In the genomic region with DNA sequence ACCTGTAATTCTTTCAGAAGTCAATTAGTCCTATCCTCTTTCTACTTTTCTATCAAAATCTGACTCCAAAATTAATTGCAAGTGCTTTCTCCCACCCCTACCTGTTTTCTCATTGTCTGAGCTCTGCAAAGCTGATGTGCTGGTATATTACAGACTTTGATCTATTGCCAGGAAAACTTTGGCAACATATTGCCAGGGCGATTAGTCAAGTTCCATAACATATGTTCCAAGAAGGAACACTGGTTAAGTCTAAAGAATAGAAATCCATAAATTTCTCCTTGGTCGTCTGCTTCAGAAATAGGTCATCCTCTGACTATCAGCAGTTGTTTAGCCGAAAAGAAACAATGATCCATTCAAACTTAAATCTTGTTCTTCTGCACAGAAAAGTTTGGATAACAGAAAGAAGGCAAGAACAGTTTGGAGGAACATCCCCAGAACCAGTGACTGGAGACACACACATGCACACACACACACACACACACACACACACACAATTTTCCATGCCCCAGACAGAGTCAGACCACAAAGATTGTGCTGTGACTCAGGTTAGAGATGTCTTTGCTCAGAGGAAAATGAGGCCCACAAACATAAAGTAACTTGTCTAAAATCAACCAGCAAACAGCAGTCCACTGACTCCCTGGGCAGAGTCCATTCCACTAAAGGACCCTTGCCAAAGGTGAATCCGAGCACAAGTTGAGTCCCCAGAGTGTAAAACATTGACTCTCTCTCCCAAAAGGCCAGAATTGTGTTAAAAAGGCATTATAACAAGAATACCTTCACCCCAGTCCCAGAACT, we compare ENCODE assay signal across 1 cellular context.
TF ChIP-seq lines count a peak whose summit lies in the region.

No MANE protein-coding gene starts in this region.

TF ChIP-seq in HepG2, 621 proteins besides CTCF, POLR2A, EP300 and RAD21 (continued from another document and continues in another):
- TF ChIP-seq CREM (IDR thresholded peaks at IDR 0.05), result peak; percentile 38; the same call in 1 of the 2 replicates
- TF ChIP-seq CREM (CRISPR knock-in tag; IDR thresholded peaks at IDR 0.05), result no peak
- no peak for TF ChIP-seq NFKB2 (CRISPR knock-in tag; IDR thresholded peaks at IDR 0.05; ENCODE audit: borderline replicate concordance)
- TF ChIP-seq, protein P1, sequence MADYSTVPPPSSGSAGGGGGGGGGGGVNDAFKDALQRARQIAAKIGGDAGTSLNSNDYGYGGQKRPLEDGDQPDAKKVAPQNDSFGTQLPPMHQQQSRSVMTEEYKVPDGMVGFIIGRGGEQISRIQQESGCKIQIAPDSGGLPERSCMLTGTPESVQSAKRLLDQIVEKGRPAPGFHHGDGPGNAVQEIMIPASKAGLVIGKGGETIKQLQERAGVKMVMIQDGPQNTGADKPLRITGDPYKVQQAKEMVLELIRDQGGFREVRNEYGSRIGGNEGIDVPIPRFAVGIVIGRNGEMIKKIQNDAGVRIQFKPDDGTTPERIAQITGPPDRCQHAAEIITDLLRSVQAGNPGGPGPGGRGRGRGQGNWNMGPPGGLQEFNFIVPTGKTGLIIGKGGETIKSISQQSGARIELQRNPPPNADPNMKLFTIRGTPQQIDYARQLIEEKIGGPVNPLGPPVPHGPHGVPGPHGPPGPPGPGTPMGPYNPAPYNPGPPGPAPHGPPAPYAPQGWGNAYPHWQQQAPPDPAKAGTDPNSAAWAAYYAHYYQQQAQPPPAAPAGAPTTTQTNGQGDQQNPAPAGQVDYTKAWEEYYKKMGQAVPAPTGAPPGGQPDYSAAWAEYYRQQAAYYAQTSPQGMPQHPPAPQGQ (CRISPR knock-in tag; IDR thresholded peaks at IDR 0.05; ENCODE audit: borderline replicate concordance), result no peak
- TF ChIP-seq JUND (CRISPR knock-in tag; IDR thresholded peaks at IDR 0.05), result no peak
- no peak for TF ChIP-seq MYC (CRISPR knock-in tag; IDR thresholded peaks at IDR 0.05; ENCODE audit: borderline replicate concordance)
- TF ChIP-seq ZNF761 (CRISPR knock-in tag; conservative IDR thresholded peaks at IDR 0.05), result no peak
- TF ChIP-seq, protein P2, sequence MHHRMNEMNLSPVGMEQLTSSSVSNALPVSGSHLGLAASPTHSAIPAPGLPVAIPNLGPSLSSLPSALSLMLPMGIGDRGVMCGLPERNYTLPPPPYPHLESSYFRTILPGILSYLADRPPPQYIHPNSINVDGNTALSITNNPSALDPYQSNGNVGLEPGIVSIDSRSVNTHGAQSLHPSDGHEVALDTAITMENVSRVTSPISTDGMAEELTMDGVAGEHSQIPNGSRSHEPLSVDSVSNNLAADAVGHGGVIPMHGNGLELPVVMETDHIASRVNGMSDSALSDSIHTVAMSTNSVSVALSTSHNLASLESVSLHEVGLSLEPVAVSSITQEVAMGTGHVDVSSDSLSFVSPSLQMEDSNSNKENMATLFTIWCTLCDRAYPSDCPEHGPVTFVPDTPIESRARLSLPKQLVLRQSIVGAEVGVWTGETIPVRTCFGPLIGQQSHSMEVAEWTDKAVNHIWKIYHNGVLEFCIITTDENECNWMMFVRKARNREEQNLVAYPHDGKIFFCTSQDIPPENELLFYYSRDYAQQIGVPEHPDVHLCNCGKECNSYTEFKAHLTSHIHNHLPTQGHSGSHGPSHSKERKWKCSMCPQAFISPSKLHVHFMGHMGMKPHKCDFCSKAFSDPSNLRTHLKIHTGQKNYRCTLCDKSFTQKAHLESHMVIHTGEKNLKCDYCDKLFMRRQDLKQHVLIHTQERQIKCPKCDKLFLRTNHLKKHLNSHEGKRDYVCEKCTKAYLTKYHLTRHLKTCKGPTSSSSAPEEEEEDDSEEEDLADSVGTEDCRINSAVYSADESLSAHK (CRISPR knock-in tag; IDR thresholded peaks at IDR 0.05; ENCODE audit: borderline replicate concordance), result no peak
- TF ChIP-seq, protein P3, sequence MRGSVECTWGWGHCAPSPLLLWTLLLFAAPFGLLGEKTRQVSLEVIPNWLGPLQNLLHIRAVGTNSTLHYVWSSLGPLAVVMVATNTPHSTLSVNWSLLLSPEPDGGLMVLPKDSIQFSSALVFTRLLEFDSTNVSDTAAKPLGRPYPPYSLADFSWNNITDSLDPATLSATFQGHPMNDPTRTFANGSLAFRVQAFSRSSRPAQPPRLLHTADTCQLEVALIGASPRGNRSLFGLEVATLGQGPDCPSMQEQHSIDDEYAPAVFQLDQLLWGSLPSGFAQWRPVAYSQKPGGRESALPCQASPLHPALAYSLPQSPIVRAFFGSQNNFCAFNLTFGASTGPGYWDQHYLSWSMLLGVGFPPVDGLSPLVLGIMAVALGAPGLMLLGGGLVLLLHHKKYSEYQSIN (CRISPR knock-in tag; IDR thresholded peaks at IDR 0.05; ENCODE audit: borderline replicate concordance), result no peak
- TF ChIP-seq ZMYM4 (CRISPR knock-in tag; IDR thresholded peaks at IDR 0.05), result 0 out of 2 replicates have a peak, but pooled peaks have one; percentile 52
- TF ChIP-seq, protein P4, sequence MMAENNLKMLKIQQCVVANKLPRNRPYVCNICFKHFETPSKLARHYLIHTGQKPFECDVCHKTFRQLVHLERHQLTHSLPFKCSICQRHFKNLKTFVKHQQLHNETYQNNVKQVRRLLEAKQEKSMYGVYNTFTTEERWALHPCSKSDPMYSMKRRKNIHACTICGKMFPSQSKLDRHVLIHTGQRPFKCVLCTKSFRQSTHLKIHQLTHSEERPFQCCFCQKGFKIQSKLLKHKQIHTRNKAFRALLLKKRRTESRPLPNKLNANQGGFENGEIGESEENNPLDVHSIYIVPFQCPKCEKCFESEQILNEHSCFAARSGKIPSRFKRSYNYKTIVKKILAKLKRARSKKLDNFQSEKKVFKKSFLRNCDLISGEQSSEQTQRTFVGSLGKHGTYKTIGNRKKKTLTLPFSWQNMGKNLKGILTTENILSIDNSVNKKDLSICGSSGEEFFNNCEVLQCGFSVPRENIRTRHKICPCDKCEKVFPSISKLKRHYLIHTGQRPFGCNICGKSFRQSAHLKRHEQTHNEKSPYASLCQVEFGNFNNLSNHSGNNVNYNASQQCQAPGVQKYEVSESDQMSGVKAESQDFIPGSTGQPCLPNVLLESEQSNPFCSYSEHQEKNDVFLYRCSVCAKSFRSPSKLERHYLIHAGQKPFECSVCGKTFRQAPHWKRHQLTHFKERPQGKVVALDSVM (CRISPR knock-in tag; IDR thresholded peaks at IDR 0.05), result 0 out of 2 replicates have a peak, but pooled peaks have one; percentile 2
- 0 out of 2 replicates have a peak, but pooled peaks have one; percentile 38 for TF ChIP-seq SOX13 (IDR thresholded peaks at IDR 0.05)
- TF ChIP-seq SOX13 (CRISPR knock-in tag; conservative IDR thresholded peaks at IDR 0.05 in 1 of 2, IDR thresholded peaks at IDR 0.05 in 1 of 2), result no peak
- TF ChIP-seq HNRNPUL1 (IDR thresholded peaks at IDR 0.05; ENCODE audit: low read depth, low read length), result no peak
- TF ChIP-seq ZNF772 (CRISPR knock-in tag; IDR thresholded peaks at IDR 0.05), result no peak
- peak; percentile 48 for TF ChIP-seq SALL1 (CRISPR knock-in tag; IDR thresholded peaks at IDR 0.05)
- no peak for TF ChIP-seq NFE2L1 (CRISPR knock-in tag; IDR thresholded peaks at IDR 0.05; ENCODE audit: borderline replicate concordance)
- TF ChIP-seq, protein P5, sequence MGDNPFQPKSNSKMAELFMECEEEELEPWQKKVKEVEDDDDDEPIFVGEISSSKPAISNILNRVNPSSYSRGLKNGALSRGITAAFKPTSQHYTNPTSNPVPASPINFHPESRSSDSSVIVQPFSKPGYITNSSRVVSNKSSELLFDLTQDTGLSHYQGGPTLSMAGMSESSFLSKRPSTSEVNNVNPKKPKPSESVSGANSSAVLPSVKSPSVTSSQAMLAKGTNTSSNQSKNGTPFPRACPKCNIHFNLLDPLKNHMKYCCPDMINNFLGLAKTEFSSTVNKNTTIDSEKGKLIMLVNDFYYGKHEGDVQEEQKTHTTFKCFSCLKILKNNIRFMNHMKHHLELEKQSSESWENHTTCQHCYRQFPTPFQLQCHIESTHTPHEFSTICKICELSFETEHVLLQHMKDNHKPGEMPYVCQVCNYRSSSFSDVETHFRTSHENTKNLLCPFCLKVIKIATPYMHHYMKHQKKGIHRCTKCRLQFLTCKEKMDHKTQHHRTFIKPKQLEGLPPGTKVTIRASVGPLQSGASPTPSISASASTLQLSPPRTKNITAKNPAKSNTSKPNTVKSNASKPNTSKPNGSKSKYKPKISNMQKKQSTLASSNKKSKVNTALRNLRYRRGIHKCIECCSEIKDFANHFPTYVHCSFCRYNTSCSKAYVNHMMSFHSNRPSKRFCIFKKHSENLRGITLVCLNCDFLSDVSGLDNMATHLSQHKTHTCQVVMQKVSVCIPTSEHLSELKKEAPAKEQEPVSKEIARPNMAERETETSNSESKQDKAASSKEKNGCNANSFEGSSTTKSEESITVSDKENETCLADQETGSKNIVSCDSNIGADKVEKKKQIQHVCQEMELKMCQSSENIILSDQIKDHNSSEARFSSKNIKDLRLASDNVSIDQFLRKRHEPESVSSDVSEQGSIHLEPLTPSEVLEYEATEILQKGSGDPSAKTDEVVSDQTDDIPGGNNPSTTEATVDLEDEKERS (CRISPR knock-in tag; IDR thresholded peaks at IDR 0.05), result no peak
- TF ChIP-seq HNF4A (CRISPR knock-in tag; IDR thresholded peaks at IDR 0.05), result peak; percentile 78
- 0 out of 2 replicates have a peak, but pooled peaks have one; percentile 36 for TF ChIP-seq CCDC6 (CRISPR knock-in tag; IDR thresholded peaks at IDR 0.05)
- TF ChIP-seq AKAP8 (CRISPR knock-in tag; IDR thresholded peaks at IDR 0.05), result no peak
- no peak for TF ChIP-seq AGO1 (IDR thresholded peaks at IDR 0.05; ENCODE audit: low read depth, low read length, poor library complexity, severe bottlenecking)
- TF ChIP-seq, protein P6, sequence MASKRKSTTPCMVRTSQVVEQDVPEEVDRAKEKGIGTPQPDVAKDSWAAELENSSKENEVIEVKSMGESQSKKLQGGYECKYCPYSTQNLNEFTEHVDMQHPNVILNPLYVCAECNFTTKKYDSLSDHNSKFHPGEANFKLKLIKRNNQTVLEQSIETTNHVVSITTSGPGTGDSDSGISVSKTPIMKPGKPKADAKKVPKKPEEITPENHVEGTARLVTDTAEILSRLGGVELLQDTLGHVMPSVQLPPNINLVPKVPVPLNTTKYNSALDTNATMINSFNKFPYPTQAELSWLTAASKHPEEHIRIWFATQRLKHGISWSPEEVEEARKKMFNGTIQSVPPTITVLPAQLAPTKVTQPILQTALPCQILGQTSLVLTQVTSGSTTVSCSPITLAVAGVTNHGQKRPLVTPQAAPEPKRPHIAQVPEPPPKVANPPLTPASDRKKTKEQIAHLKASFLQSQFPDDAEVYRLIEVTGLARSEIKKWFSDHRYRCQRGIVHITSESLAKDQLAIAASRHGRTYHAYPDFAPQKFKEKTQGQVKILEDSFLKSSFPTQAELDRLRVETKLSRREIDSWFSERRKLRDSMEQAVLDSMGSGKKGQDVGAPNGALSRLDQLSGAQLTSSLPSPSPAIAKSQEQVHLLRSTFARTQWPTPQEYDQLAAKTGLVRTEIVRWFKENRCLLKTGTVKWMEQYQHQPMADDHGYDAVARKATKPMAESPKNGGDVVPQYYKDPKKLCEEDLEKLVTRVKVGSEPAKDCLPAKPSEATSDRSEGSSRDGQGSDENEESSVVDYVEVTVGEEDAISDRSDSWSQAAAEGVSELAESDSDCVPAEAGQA (IDR thresholded peaks at IDR 0.05; ENCODE audit: low read depth), result 0 out of 2 replicates have a peak, but pooled peaks have one; percentile 27
- TF ChIP-seq, protein P6 (CRISPR knock-in tag; IDR thresholded peaks at IDR 0.05; ENCODE audit: borderline replicate concordance), result no peak
- TF ChIP-seq PHF8 (CRISPR knock-in tag; IDR thresholded peaks at IDR 0.05), result no peak
- no peak for TF ChIP-seq ZNF780A (CRISPR knock-in tag; IDR thresholded peaks at IDR 0.05)
- TF ChIP-seq KLF9 (CRISPR knock-in tag; IDR thresholded peaks at IDR 0.05; ENCODE audit: low read depth), result no peak
- TF ChIP-seq, protein P7, sequence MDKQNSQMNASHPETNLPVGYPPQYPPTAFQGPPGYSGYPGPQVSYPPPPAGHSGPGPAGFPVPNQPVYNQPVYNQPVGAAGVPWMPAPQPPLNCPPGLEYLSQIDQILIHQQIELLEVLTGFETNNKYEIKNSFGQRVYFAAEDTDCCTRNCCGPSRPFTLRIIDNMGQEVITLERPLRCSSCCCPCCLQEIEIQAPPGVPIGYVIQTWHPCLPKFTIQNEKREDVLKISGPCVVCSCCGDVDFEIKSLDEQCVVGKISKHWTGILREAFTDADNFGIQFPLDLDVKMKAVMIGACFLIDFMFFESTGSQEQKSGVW (CRISPR knock-in tag; IDR thresholded peaks at IDR 0.05; ENCODE audit: borderline replicate concordance), result no peak
- TF ChIP-seq ZNF282 (IDR thresholded peaks at IDR 0.05; ENCODE audit: partially characterized antibody), result no peak
- no peak for TF ChIP-seq POLR2AphosphoS5 (IDR thresholded peaks at IDR 0.05; ENCODE audit: low read depth, low read length)
- TF ChIP-seq RBM39 (IDR thresholded peaks at IDR 0.05; ENCODE audit: low read depth, low read length, poor library complexity, severe bottlenecking), result no peak
- TF ChIP-seq, protein P8, sequence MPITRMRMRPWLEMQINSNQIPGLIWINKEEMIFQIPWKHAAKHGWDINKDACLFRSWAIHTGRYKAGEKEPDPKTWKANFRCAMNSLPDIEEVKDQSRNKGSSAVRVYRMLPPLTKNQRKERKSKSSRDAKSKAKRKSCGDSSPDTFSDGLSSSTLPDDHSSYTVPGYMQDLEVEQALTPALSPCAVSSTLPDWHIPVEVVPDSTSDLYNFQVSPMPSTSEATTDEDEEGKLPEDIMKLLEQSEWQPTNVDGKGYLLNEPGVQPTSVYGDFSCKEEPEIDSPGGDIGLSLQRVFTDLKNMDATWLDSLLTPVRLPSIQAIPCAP (CRISPR knock-in tag; IDR thresholded peaks at IDR 0.05; ENCODE audit: low read depth), result no peak
- peak; percentile 68 for TF ChIP-seq HNF4G (IDR thresholded peaks at IDR 0.05; ENCODE audit: borderline replicate concordance, low read depth, low read length)
- no peak for TF ChIP-seq HNF4G (CRISPR knock-in tag; IDR thresholded peaks at IDR 0.05; ENCODE audit: borderline replicate concordance, low read depth)
- TF ChIP-seq PHB2 (IDR thresholded peaks at IDR 0.05; ENCODE audit: partially characterized antibody), result no peak
- no peak for TF ChIP-seq TCF7 (IDR thresholded peaks at IDR 0.05; ENCODE audit: low read depth)
- no peak for TF ChIP-seq ZNF20 (CRISPR knock-in tag; IDR thresholded peaks at IDR 0.05)
- TF ChIP-seq SOX6 (IDR thresholded peaks at IDR 0.05), result no peak
- peak; percentile 50 for TF ChIP-seq SOX6 (CRISPR knock-in tag; IDR thresholded peaks at IDR 0.05)
- TF ChIP-seq KMT2A (CRISPR knock-in tag; IDR thresholded peaks at IDR 0.05), result no peak
- peak; percentile 17; the same call in 1 of the 2 replicates for TF ChIP-seq ZFX (CRISPR knock-in tag; IDR thresholded peaks at IDR 0.05; ENCODE audit: low read depth)
- no peak for TF ChIP-seq NBN (conservative IDR thresholded peaks at IDR 0.05)
- no peak for TF ChIP-seq BCL6 (CRISPR knock-in tag; IDR thresholded peaks at IDR 0.05)
